In the genomic region with DNA sequence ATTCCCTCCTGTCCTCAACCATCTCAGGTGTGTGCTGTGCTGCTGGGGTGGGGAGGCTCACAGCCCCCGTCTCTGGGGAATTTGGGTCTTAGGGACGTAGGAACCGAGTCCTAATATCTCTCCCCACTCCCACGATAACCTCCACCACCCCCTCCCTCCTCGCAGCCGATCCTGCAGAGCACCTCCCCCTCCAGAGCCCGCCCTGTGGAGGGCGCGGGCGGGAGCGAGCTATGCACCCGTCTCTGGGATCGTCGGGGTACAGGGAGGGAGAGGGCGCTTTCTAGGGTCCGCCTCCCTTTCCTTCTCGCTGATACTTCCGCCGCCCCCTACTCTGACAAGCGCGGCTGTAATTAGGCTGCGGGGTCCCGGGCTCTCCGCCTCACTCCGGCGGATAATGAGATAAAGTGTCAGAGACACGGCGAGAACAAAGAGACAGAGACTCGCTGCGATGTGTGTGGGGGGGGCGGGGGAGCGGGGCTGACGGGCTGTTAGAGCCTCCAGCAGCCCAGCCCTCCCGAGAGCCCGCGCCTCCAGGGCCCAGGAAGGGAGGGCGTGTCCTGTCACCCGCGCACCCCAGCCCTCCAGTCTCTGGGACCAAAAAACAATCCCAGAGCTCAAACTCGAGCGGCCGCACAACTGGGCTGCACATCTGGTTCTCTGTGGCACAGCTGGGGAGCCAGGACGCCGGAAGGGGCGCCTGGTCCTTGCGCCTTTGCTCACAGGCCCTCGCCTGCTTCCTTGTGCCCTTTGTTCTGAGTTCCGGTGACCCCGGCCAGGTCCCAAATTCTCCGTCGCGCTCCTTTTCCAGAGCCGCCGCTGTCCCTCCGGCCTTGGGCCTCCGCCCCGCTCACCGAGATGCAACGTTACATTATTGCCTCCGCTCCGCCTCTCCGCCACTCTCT, we compare ENCODE assay signal across 1 cellular context.
TF ChIP-seq lines count a peak whose summit lies in the region.

No MANE protein-coding gene starts in this region.

TF ChIP-seq in GM12878, 131 proteins besides CTCF, POLR2A, EP300 and RAD21:
- no peak for TF ChIP-seq BMI1 (IDR thresholded peaks at IDR 0.05; ENCODE audit: borderline replicate concordance)
- no peak for TF ChIP-seq CHD2 (IDR thresholded peaks at IDR 0.05; ENCODE audit: borderline replicate concordance, low read depth, low read length)
- TF ChIP-seq TBL1XR1 (IDR thresholded peaks at IDR 0.05; ENCODE audit: low read depth, low read length), result no peak
- TF ChIP-seq BHLHE40 (IDR thresholded peaks at IDR 0.05; ENCODE audit: borderline replicate concordance in 1 of 2, low read depth in 2 of 2, low read length in 1 of 2), result no peak
- no peak for TF ChIP-seq POU2F2 (IDR thresholded peaks at IDR 0.05; ENCODE audit: borderline replicate concordance, low read depth, low read length)
- no peak for TF ChIP-seq SMAD5 (IDR thresholded peaks at IDR 0.05; ENCODE audit: low read depth)
